26 cellular contexts compared by ENCODE assay signal in the genomic region with DNA sequence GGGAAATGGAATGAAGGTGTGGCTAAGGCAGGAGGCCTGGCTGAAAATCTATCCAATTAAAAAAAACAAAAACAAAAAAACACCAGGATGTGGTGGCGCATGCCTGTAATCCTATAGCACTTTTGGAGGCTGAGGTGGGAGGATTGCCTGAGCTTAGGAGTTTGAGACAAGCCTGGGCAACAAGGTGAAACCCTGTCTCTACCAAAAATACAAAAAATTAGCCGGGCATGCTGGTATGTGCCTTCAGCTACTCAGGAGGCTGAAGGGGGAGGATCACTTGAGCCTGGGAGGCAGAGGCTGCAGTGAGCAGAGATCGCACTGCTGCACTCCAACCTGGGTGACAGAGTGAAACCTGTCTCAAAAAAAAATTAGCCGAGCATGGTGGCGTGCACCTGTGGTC.
"Had no signal": no experiment of that assay in that cellular context is flagged by ENCODE, and none has a peak within 500 bp of the region (broad histone marks: within the 10 kb centered on the region; RNA-seq: fewer than 3 reads in every experiment).

No MANE protein-coding gene starts in this region.

- H3K4me3 ChIP-seq: gastrocnemius medialis, heart left ventricle, left lung, mucosa of descending colon, neural progenitor cell, sigmoid colon, stomach, thyroid gland had no signal

- FAIRE-seq: islet of Langerhans had no signal

- DNase-seq: cortex of kidney; foreskin fibroblast; gastrocnemius medialis; heart left ventricle; hippocampal formation; left cardiac atrium; left lung; mesenchymal stem cell; mucosa of descending colon; naive B cell; sigmoid colon; stimulated activated CD4-positive, alpha-beta T cell treated with anti-CD3 and anti-CD28 coated beads, Interleukin-2, amount 100 ng/mL, for 24 hours; stimulated activated CD4-positive, alpha-beta T cell treated with anti-CD3 and anti-CD28 coated beads, Interleukin-4, amount 100 ng/mL, for 24 hours; stimulated activated naive CD4-positive, alpha-beta T cell treated with Interleukin-2 at 50 U/mL for 16 hours; stomach; thyroid gland had no signal

- H3K4me1 Mint-ChIP-seq: mesothelial cell of epicardium had no signal

- H3K9ac ChIP-seq: neural progenitor cell, parathyroid adenoma had no signal

- H3K9me3 ChIP-seq: gastrocnemius medialis, heart left ventricle, left lung, mucosa of descending colon, sigmoid colon, stomach, thyroid gland had no signal

- H3K27ac Mint-ChIP-seq: mesothelial cell of epicardium; natural killer cell treated with Interleukin-12 subunit alpha and Interleukin-12 subunit beta and Interleukin-15 and Interleukin-18, amount 100 ng/mL, for 72 hours; neural progenitor cell; progenitor cell of endocrine pancreas; stimulated activated effector memory CD8-positive, alpha-beta T cell treated with anti-CD3 and anti-CD28 coated beads, Interleukin-12 subunit alpha, Interleukin-12 subunit beta, amount 100 ng/mL, for 72 hours; type B pancreatic cell had no signal

- H3K27me3 Mint-ChIP-seq: naive B cell; natural killer cell treated with Interleukin-12 subunit alpha and Interleukin-12 subunit beta and Interleukin-15 and Interleukin-18, amount 100 ng/mL, for 72 hours; progenitor cell of endocrine pancreas; type B pancreatic cell had no signal

- ATAC-seq: esophagus mucosa; gastrocnemius medialis; heart left ventricle; left cardiac atrium; left lung; mucosa of descending colon; natural killer cell treated with Interleukin-12 subunit alpha and Interleukin-12 subunit beta and Interleukin-15 and Interleukin-18, amount 100 ng/mL, for 72 hours; stimulated activated effector memory CD8-positive, alpha-beta T cell treated with anti-CD3 and anti-CD28 coated beads, Interleukin-12 subunit alpha, Interleukin-12 subunit beta, amount 100 ng/mL, for 72 hours had no signal

- H3K4me1 ChIP-seq: left lung, thyroid gland had no signal

- H3K27ac ChIP-seq: epithelial cell of prostate, gastrocnemius medialis, heart left ventricle, left lung, neural progenitor cell, parathyroid adenoma, sigmoid colon, stomach, thyroid gland had no signal

- H2AFZ ChIP-seq: neural progenitor cell, parathyroid adenoma had no signal

- H3K4me2 ChIP-seq: neural progenitor cell had no signal

- H3K9me3 Mint-ChIP-seq: mesothelial cell of epicardium; naive B cell; natural killer cell treated with Interleukin-12 subunit alpha and Interleukin-12 subunit beta and Interleukin-15 and Interleukin-18, amount 100 ng/mL, for 72 hours; neural progenitor cell; stimulated activated effector memory CD8-positive, alpha-beta T cell treated with anti-CD3 and anti-CD28 coated beads, Interleukin-12 subunit alpha, Interleukin-12 subunit beta, amount 100 ng/mL, for 72 hours; type B pancreatic cell had no signal

- H3K4me3 Mint-ChIP-seq: mesothelial cell of epicardium; natural killer cell treated with Interleukin-12 subunit alpha and Interleukin-12 subunit beta and Interleukin-15 and Interleukin-18, amount 100 ng/mL, for 72 hours; neural progenitor cell; stimulated activated effector memory CD8-positive, alpha-beta T cell treated with anti-CD3 and anti-CD28 coated beads, Interleukin-12 subunit alpha, Interleukin-12 subunit beta, amount 100 ng/mL, for 72 hours; type B pancreatic cell had no signal

- H3K36me3 ChIP-seq: neural progenitor cell had no signal

- H3K27me3 ChIP-seq: gastrocnemius medialis, heart left ventricle, left lung, neural progenitor cell, sigmoid colon, stomach, thyroid gland had no signal

- H3K36me3 Mint-ChIP-seq: natural killer cell treated with Interleukin-12 subunit alpha and Interleukin-12 subunit beta and Interleukin-15 and Interleukin-18, amount 100 ng/mL, for 72 hours had no signal
